21 cellular contexts compared by ENCODE assay signal in genomic region chr6:84119277-84119676, GRCh38.
DNase-seq lines count a peak whose midpoint lies in the region; ATAC-seq and TF ChIP-seq lines count a peak whose summit lies in the region.
"Had no signal": no experiment of that assay in that cellular context is flagged by ENCODE, and none has a peak within 500 bp of the region (broad histone marks: within the 10 kb centered on the region; RNA-seq: fewer than 3 reads in every experiment).

No MANE protein-coding gene starts in this region.

- no peaks in the 10 kb centered on the region for H3K4me1 Mint-ChIP-seq in activated CD8-positive, alpha-beta T cell treated with anti-CD3 and anti-CD28 coated beads for 36 hours (ENCODE audit: low read depth)
- no peaks in the 10 kb centered on the region for H3K4me1 Mint-ChIP-seq in activated CD8-positive, alpha-beta T cell treated with anti-CD3 and anti-CD28 coated beads, Interleukin-2, amount 10 ng/mL, durations not matched to agents 7 days and 5 days (ENCODE audit: low read depth)
- H3K4me1 Mint-ChIP-seq: activated naive CD8-positive, alpha-beta T cell treated with anti-CD3 and anti-CD28 coated beads, Interleukin-2, amount 50 U/mL, for 24 hours; activated T-helper 17 cell treated with anti-CD3 and anti-CD28 coated beads, Interleukin-2, amount 50 U/mL, for 72 hours; CD8-positive, alpha-beta memory T cell; mesothelial cell of epicardium had no signal

- H3K27ac ChIP-seq in PC-3 (ENCODE audit: low read length): no peak overlapping the region
- H3K27ac ChIP-seq: breast epithelium, esophagus squamous epithelium, right atrium auricular region, stomach had no signal

- no peak overlapping the region for H3K9ac ChIP-seq in PC-3 (ENCODE audit: low read length)

- intact Hi-C loops in activated CD8-positive, alpha-beta T cell treated with anti-CD3 and anti-CD28 coated beads for 36 hours (cut with micrococcal nuclease): no loop called here
- intact Hi-C loops in PC-3 (cut with micrococcal nuclease): no loop called here

- no peaks in the 10 kb centered on the region for H4K20me1 ChIP-seq in PC-3 (ENCODE audit: low read length)

- H3K36me3 Mint-ChIP-seq in activated CD8-positive, alpha-beta T cell treated with anti-CD3 and anti-CD28 coated beads for 36 hours (ENCODE audit: low read depth): peaks cover 22% of the 10 kb centered on the region
- peaks cover 3% of the 10 kb centered on the region for H3K36me3 Mint-ChIP-seq in activated CD8-positive, alpha-beta T cell treated with anti-CD3 and anti-CD28 coated beads, Interleukin-2, amount 10 ng/mL, durations not matched to agents 7 days and 5 days (ENCODE audit: low read depth)

- CTCF ChIA-PET in activated CD8-positive, alpha-beta T cell treated with anti-CD3 and anti-CD28 coated beads for 36 hours (lab: Charles Lee): interaction anchor here (1.0 kb wide), 1 partner anchor 108 kb away, joined by 5 read pairs; the partner anchor contains the start of gene CEP162
- CTCF ChIA-PET in activated CD8-positive, alpha-beta T cell treated with anti-CD3 and anti-CD28 coated beads, Interleukin-2, amount 10 ng/mL, durations not matched to agents 7 days and 5 days (lab: Charles Lee): no interaction called here
- CTCF ChIA-PET in PC-3 (lab: Charles Lee): no interaction called here

- H2AFZ ChIP-seq in PC-3 (ENCODE audit: low read length): no peak overlapping the region

- no peak overlapping the region for H3K4me3 Mint-ChIP-seq in activated CD8-positive, alpha-beta T cell treated with anti-CD3 and anti-CD28 coated beads for 36 hours
- H3K4me3 Mint-ChIP-seq in activated CD8-positive, alpha-beta T cell treated with anti-CD3 and anti-CD28 coated beads, Interleukin-2, amount 10 ng/mL, durations not matched to agents 7 days and 5 days: no peak overlapping the region
- H3K4me3 Mint-ChIP-seq: activated naive CD8-positive, alpha-beta T cell treated with anti-CD3 and anti-CD28 coated beads, Interleukin-2, amount 50 U/mL, for 24 hours; activated T-helper 17 cell treated with anti-CD3 and anti-CD28 coated beads, Interleukin-2, amount 50 U/mL, for 72 hours; CD8-positive, alpha-beta memory T cell; mesothelial cell of epicardium; T-helper 2 cell treated with Interferon-gamma antibody and Interleukin-4, amounts not matched to agents 5 μg/mL and 100 μg/mL, for 36 hours had no signal

- no peak for DNase-seq in activated CD8-positive, alpha-beta T cell treated with anti-CD3 and anti-CD28 coated beads for 36 hours
- DNase-seq in activated CD8-positive, alpha-beta T cell treated with anti-CD3 and anti-CD28 coated beads, Interleukin-2, amount 10 ng/mL, durations not matched to agents 7 days and 5 days: no peak
- DNase-seq in PC-3: peak; percentile 2
- DNase-seq in foreskin melanocyte: peak; percentile 26
- DNase-seq in KG1 (lab: John Stamatoyannopoulos, UW): no peak
- no peak for DNase-seq in NCI-H1930 (lab: John Stamatoyannopoulos, UW)
- DNase-seq: activated naive CD8-positive, alpha-beta T cell treated with anti-CD3 and anti-CD28 coated beads, Interleukin-2, amount 50 U/mL, for 24 hours; CD8-positive, alpha-beta memory T cell; esophagus squamous epithelium; hypothalamus; left cardiac atrium; NCI-H226; SIG-M5; stomach had no signal

- no peaks in the 10 kb centered on the region for H3K79me2 ChIP-seq in PC-3 (ENCODE audit: low read length)

- H3K27me3 ChIP-seq in PC-3 (ENCODE audit: low read length): no peaks in the 10 kb centered on the region
- H3K27me3 ChIP-seq: breast epithelium, esophagus squamous epithelium, right atrium auricular region, stomach had no signal

- no TSS peak for BruUV-seq in PC-3 (replicated peaks; lab: Mats Ljungman, UMichigan)

- no peaks in the 10 kb centered on the region for H3K27me3 Mint-ChIP-seq in activated CD8-positive, alpha-beta T cell treated with anti-CD3 and anti-CD28 coated beads for 36 hours
- H3K27me3 Mint-ChIP-seq in activated CD8-positive, alpha-beta T cell treated with anti-CD3 and anti-CD28 coated beads, Interleukin-2, amount 10 ng/mL, durations not matched to agents 7 days and 5 days (ENCODE audit: low read depth): no peaks in the 10 kb centered on the region

- peak; percentile 12 for TF ChIP-seq CTCF in activated CD8-positive, alpha-beta T cell treated with anti-CD3 and anti-CD28 coated beads for 36 hours (IDR thresholded peaks at IDR 0.05)
- TF ChIP-seq CTCF in PC-3 (conservative IDR thresholded peaks at IDR 0.05; ENCODE audit: low read depth, low read length): peak; percentile 37

- no peaks in the 10 kb centered on the region for H3K4me1 ChIP-seq in PC-3 (ENCODE audit: insufficient read depth, low read length)
- H3K4me1 ChIP-seq: breast epithelium, esophagus squamous epithelium, right atrium auricular region, stomach had no signal

- no peak overlapping the region for H3K4me3 ChIP-seq in PC-3 (ENCODE audit: low read length)
- H3K4me3 ChIP-seq: breast epithelium, esophagus squamous epithelium, right atrium auricular region, stomach had no signal

- no peak for ATAC-seq in activated CD8-positive, alpha-beta T cell treated with anti-CD3 and anti-CD28 coated beads for 36 hours
- ATAC-seq in activated CD8-positive, alpha-beta T cell treated with anti-CD3 and anti-CD28 coated beads, Interleukin-2, amount 10 ng/mL, durations not matched to agents 7 days and 5 days: no peak
- ATAC-seq in PC-3 (0 out of 2 replicates have a peak, but pooled peaks have one; percentile 27), HG03342 (IDR thresholded peaks at IDR 0.05; ENCODE audit: unreplicated experiment) (no peak), GM18861 (IDR thresholded peaks at IDR 0.05; ENCODE audit: unreplicated experiment) (no peak)
- ATAC-seq: activated naive CD8-positive, alpha-beta T cell treated with anti-CD3 and anti-CD28 coated beads, Interleukin-2, amount 50 U/mL, for 24 hours; activated T-helper 17 cell treated with anti-CD3 and anti-CD28 coated beads, Interleukin-2, amount 50 U/mL, for 72 hours; left cardiac atrium had no signal

- no peaks in the 10 kb centered on the region for H3K9me2 ChIP-seq in PC-3 (replicated peaks; ENCODE audit: low read length)

- H3K9me3 ChIP-seq in PC-3 (ENCODE audit: low read length): no peaks in the 10 kb centered on the region
- H3K9me3 ChIP-seq: esophagus squamous epithelium, right atrium auricular region had no signal

- no peak overlapping the region for H3K4me2 ChIP-seq in PC-3 (ENCODE audit: low read length)

- H3F3A ChIP-seq in PC-3 (ENCODE audit: low read length, unreplicated experiment): no peaks in the 10 kb centered on the region

- POLR2A ChIA-PET in activated CD8-positive, alpha-beta T cell treated with anti-CD3 and anti-CD28 coated beads for 36 hours (lab: Charles Lee): no interaction called here
- POLR2A ChIA-PET in activated CD8-positive, alpha-beta T cell treated with anti-CD3 and anti-CD28 coated beads, Interleukin-2, amount 10 ng/mL, durations not matched to agents 7 days and 5 days (lab: Charles Lee): no interaction called here
- POLR2A ChIA-PET in PC-3 (lab: Charles Lee; ENCODE audit: unreplicated experiment): no interaction called here

- no peaks in the 10 kb centered on the region for H3K36me3 ChIP-seq in PC-3 (ENCODE audit: low read depth, low read length)
- H3K36me3 ChIP-seq: breast epithelium, right atrium auricular region had no signal

- no peak overlapping the region for H3K27ac Mint-ChIP-seq in activated CD8-positive, alpha-beta T cell treated with anti-CD3 and anti-CD28 coated beads for 36 hours
- no peak overlapping the region for H3K27ac Mint-ChIP-seq in activated CD8-positive, alpha-beta T cell treated with anti-CD3 and anti-CD28 coated beads, Interleukin-2, amount 10 ng/mL, durations not matched to agents 7 days and 5 days
- H3K27ac Mint-ChIP-seq: activated naive CD8-positive, alpha-beta T cell treated with anti-CD3 and anti-CD28 coated beads, Interleukin-2, amount 50 U/mL, for 24 hours; activated T-helper 17 cell treated with anti-CD3 and anti-CD28 coated beads, Interleukin-2, amount 50 U/mL, for 72 hours; CD8-positive, alpha-beta memory T cell; mesothelial cell of epicardium; T-helper 2 cell treated with Interferon-gamma antibody and Interleukin-4, amounts not matched to agents 5 μg/mL and 100 μg/mL, for 36 hours had no signal

- H3K9me3 Mint-ChIP-seq in activated CD8-positive, alpha-beta T cell treated with anti-CD3 and anti-CD28 coated beads for 36 hours: peaks cover 4% of the 10 kb centered on the region
- no peaks in the 10 kb centered on the region for H3K9me3 Mint-ChIP-seq in activated CD8-positive, alpha-beta T cell treated with anti-CD3 and anti-CD28 coated beads, Interleukin-2, amount 10 ng/mL, durations not matched to agents 7 days and 5 days (ENCODE audit: insufficient read depth)

Comparison
In these comparisons a context has a peak if more than half of its experiments do, and no peak if none do; other contexts are left out.
1. DNase-seq: peak in PC-3 (single experiment) and foreskin melanocyte (single experiment); none in activated CD8-positive, alpha-beta T cell treated with anti-CD3 and anti-CD28 coated beads for 36 hours (single experiment), activated CD8-positive, alpha-beta T cell treated with anti-CD3 and anti-CD28 coated beads, Interleukin-2, amount 10 ng/mL, durations not matched to agents 7 days and 5 days (single experiment), KG1 (single experiment) and NCI-H1930 (0 of 2).